14 cellular contexts compared by ENCODE assay signal in genomic region chr14:61147369-61147897, GRCh38.
DNase-seq lines count a peak whose midpoint lies in the region; ATAC-seq and TF ChIP-seq lines count a peak whose summit lies in the region.
"Had no signal": no experiment of that assay in that cellular context is flagged by ENCODE, and none has a peak within 500 bp of the region (broad histone marks: within the 10 kb centered on the region; RNA-seq: fewer than 3 reads in every experiment).

No MANE protein-coding gene starts in this region.

- peaks cover 0 to 19% (median 0%) of the 10 kb centered on the region in 11 donors for H3K9me3 ChIP-seq in heart right ventricle
- H3K9me3 ChIP-seq in right atrium auricular region, result peaks cover 0 to 8% of the 10 kb centered on the region in 2 donors
- peaks cover 9 to 10% of the 10 kb centered on the region in 2 donors for H3K9me3 ChIP-seq in breast epithelium
- H3K9me3 ChIP-seq in tibial nerve, result peaks cover 0 to 7% (median 0%) of the 10 kb centered on the region in 4 donors

- H3K4me1 ChIP-seq in heart right ventricle, result peaks cover 0 to 28% (median 5%) of the 10 kb centered on the region in 9 donors
- no peaks in the 10 kb centered on the region for H3K4me1 ChIP-seq in right atrium auricular region
- peaks cover 0 to 6% of the 10 kb centered on the region in 2 donors for H3K4me1 ChIP-seq in breast epithelium
- peaks cover 0 to 60% (median 11%) of the 10 kb centered on the region in 4 donors for H3K4me1 ChIP-seq in tibial nerve

- ATAC-seq in heart right ventricle, result peak in 4 of 8 donors; percentile 7 to 47 (median 32)
- no peak for ATAC-seq in activated CD8-positive, alpha-beta memory T cell treated with anti-CD3 and anti-CD28 coated beads, Interleukin-2, amount 10 ng/mL, durations not matched to agents 7 days and 5 days

- H3K36me3 Mint-ChIP-seq in activated CD8-positive, alpha-beta memory T cell treated with anti-CD3 and anti-CD28 coated beads, Interleukin-2, amount 10 ng/mL, durations not matched to agents 7 days and 5 days, result peaks cover 2% of the 10 kb centered on the region

- TF ChIP-seq POLR2A in breast epithelium (IDR thresholded peaks at IDR 0.05) (no peak), tibial nerve (IDR thresholded peaks at IDR 0.05) (no peak)

- H3K27ac ChIP-seq in heart right ventricle (peak overlapping the region in 7 of 10 donors; percentile 33 to 78 (median 51)), right atrium auricular region (no peak overlapping the region), breast epithelium (peak overlapping the region; percentile 82 to 86), tibial nerve (peak overlapping the region; percentile 60 to 92 (median 74))

- no peaks in the 10 kb centered on the region for H3K4me1 Mint-ChIP-seq in activated CD8-positive, alpha-beta memory T cell treated with anti-CD3 and anti-CD28 coated beads, Interleukin-2, amount 10 ng/mL, durations not matched to agents 7 days and 5 days

- H3K9me3 Mint-ChIP-seq in activated CD8-positive, alpha-beta memory T cell treated with anti-CD3 and anti-CD28 coated beads, Interleukin-2, amount 10 ng/mL, durations not matched to agents 7 days and 5 days (ENCODE audit: low read depth), result peaks cover 13% of the 10 kb centered on the region

- no peaks in the 10 kb centered on the region for H3K36me3 ChIP-seq in heart right ventricle
- no peaks in the 10 kb centered on the region for H3K36me3 ChIP-seq in right atrium auricular region
- no peaks in the 10 kb centered on the region for H3K36me3 ChIP-seq in breast epithelium
- H3K36me3 ChIP-seq in tibial nerve, result no peaks in the 10 kb centered on the region
- H3K36me3 ChIP-seq: MG63 had no signal

- no peak overlapping the region for H3K4me3 ChIP-seq in heart right ventricle
- no peak overlapping the region for H3K4me3 ChIP-seq in right atrium auricular region
- H3K4me3 ChIP-seq in breast epithelium, result no peak overlapping the region
- H3K4me3 ChIP-seq in tibial nerve, result no peak overlapping the region
- H3K4me3 ChIP-seq: MG63 had no signal

- CTCF ChIA-PET in activated CD8-positive, alpha-beta memory T cell treated with anti-CD3 and anti-CD28 coated beads, Interleukin-2, amount 10 ng/mL, durations not matched to agents 7 days and 5 days (lab: Charles Lee), result no interaction called here

- H3K27me3 ChIP-seq in heart right ventricle, result peaks cover 0 to 6% (median 0%) of the 10 kb centered on the region in 7 donors
- no peaks in the 10 kb centered on the region for H3K27me3 ChIP-seq in right atrium auricular region
- no peaks in the 10 kb centered on the region for H3K27me3 ChIP-seq in breast epithelium
- no peaks in the 10 kb centered on the region for H3K27me3 ChIP-seq in tibial nerve
- H3K27me3 ChIP-seq: MG63 had no signal

- DNase-seq in heart right ventricle, result no peak
- no peak for DNase-seq in right atrium auricular region (ENCODE audit: low spot score)
- no peak for DNase-seq in breast epithelium (ENCODE audit: low spot score in 2 of 2)
- peak; percentile 64 for DNase-seq in left kidney (ENCODE audit: low read depth, low spot score)
- no peak for DNase-seq in tibial nerve (ENCODE audit: low spot score in 2 of 2)
- DNase-seq in activated CD8-positive, alpha-beta memory T cell treated with anti-CD3 and anti-CD28 coated beads, Interleukin-2, amount 10 ng/mL, durations not matched to agents 7 days and 5 days, result no peak
- no peak for DNase-seq in nucleus accumbens (lab: John Stamatoyannopoulos, UW)
- DNase-seq in KBM-7, result no peak
- DNase-seq: activated CD4-positive, alpha-beta memory T cell treated with anti-CD3 and anti-CD28 coated beads for 36 hours; mesendoderm; MG63; NCI-H524 treated with DMSO at 0.1 percent for 48 hours; stimulated activated CD4-positive, alpha-beta T cell treated with anti-CD3 and anti-CD28 coated beads, Interleukin-15, amount 100 ng/mL, for 24 hours had no signal

- no peak overlapping the region for H3K27ac Mint-ChIP-seq in activated CD8-positive, alpha-beta memory T cell treated with anti-CD3 and anti-CD28 coated beads, Interleukin-2, amount 10 ng/mL, durations not matched to agents 7 days and 5 days
- H3K27ac Mint-ChIP-seq: activated CD4-positive, alpha-beta memory T cell treated with anti-CD3 and anti-CD28 coated beads for 36 hours; activated naive CD8-positive, alpha-beta T cell had no signal

- in situ Hi-C loops in KBM-7 (cut with MboI; ENCODE audit: low pct_unique_long_range_greater_than_20kb, low sequenced_read_pairs), result no loop called here

- TF ChIP-seq CTCF in heart right ventricle (IDR thresholded peaks at IDR 0.05) (no peak), right atrium auricular region (IDR thresholded peaks at IDR 0.05) (no peak), breast epithelium (IDR thresholded peaks at IDR 0.05) (no peak), tibial nerve (IDR thresholded peaks at IDR 0.05) (no peak)

- peaks cover 23% of the 10 kb centered on the region for H3K27me3 Mint-ChIP-seq in activated CD8-positive, alpha-beta memory T cell treated with anti-CD3 and anti-CD28 coated beads, Interleukin-2, amount 10 ng/mL, durations not matched to agents 7 days and 5 days

- WGBS in heart right ventricle, 2 donors, result 52 to 54% methylated on average over 9 of the region's 9 CpGs
- WGBS in tibial nerve, 2 donors, result 18 to 22% methylated on average over 9 of the region's 9 CpGs

- no peak for TF ChIP-seq EP300 in tibial nerve (IDR thresholded peaks at IDR 0.05)

- intact Hi-C loops in heart right ventricle (cut with DNase I), result no loop called here
- intact Hi-C loops in breast epithelium (cut with DNase I; ENCODE audit: low total_unique reads), result no loop called here

- no peak overlapping the region for H3K4me3 Mint-ChIP-seq in activated CD8-positive, alpha-beta memory T cell treated with anti-CD3 and anti-CD28 coated beads, Interleukin-2, amount 10 ng/mL, durations not matched to agents 7 days and 5 days
- H3K4me3 Mint-ChIP-seq: activated CD4-positive, alpha-beta memory T cell treated with anti-CD3 and anti-CD28 coated beads for 36 hours; activated naive CD8-positive, alpha-beta T cell had no signal

Comparison
In these comparisons a context has a peak if more than half of its experiments do, and no peak if none do; other contexts are left out.
1. H3K27ac ChIP-seq: peak in heart right ventricle (7 of 10), breast epithelium (2 of 2) and tibial nerve (4 of 4); none in right atrium auricular region (0 of 2).